8 cellular contexts compared by ENCODE assay signal in the genomic region with DNA sequence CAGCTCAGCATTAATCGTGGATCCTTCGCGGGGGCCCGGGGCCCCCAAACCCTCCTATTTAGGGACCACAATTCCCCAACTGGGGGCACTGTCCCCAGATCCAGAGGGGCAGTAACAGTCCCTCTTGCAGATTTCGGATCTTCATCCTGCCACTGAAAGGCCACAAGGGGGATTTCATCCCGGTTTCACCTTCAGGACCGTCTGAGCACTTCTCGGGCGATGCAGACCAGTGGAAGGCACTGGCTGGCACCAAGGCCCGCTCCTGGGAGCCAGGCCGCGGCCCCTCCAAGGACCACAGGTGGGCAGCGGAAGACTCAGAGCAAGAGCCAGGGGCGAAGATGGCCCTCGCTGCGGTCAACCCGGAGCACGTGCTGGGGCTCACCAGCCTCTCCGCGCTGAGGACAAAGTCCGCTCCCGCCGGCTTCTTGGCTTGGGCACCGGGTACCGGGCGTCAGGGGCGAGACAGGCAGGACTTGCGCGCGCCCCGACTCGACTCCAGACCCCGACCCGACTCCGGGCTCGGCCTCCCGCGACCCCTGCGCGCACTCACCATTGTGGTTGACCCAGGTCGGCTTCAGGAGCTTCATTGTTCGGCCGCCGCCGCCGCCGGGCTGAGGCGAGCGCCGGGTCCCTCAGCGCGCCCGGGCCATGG. TPM values are rescaled to one million over a fixed set of nuclear protein-coding genes. Genes with fewer than 3 reads are reported as not detected.
A peak's percentile ranks its signal among the peaks of the same experiment; 100 is the strongest.
DNase-seq lines count a peak whose midpoint lies in the region; ATAC-seq and TF ChIP-seq lines count a peak whose summit lies in the region.

No MANE protein-coding gene starts in this region.

- WGBS in GM23248 (ENCODE audit: low coverage in 1 of 2, low lambda C conversion rate in 2 of 2, missing lambda C conversion rate in 2 of 2), 2 experiments: 1% methylated on average over 31 to 52 of the region's 53 CpGs

- H3K36me3 Mint-ChIP-seq in Caco-2 (ENCODE audit: insufficient read depth, unreplicated experiment): peaks cover 36% of the 10 kb centered on the region

- no peaks in the 10 kb centered on the region for H3K27me3 ChIP-seq in Caco-2 (replicated peaks; ENCODE audit: control insufficient read depth, insufficient read depth, low read length)
- no peaks in the 10 kb centered on the region for H3K27me3 ChIP-seq in GM23248 (replicated peaks; ENCODE audit: insufficient read depth)
- no peaks in the 10 kb centered on the region for H3K27me3 ChIP-seq in Peyer's patch
- H3K27me3 ChIP-seq in left lung: no peaks in the 10 kb centered on the region
- H3K27me3 ChIP-seq in subcutaneous abdominal adipose tissue (ENCODE audit: control insufficient read depth in 5 of 5, insufficient read depth in 4 of 5, low read length in 5 of 5): no peaks in the 10 kb centered on the region

- peaks cover 22% of the 10 kb centered on the region; the same call in 1 of the 2 replicates for H3F3A ChIP-seq in GM23248 (ENCODE audit: insufficient read depth)

- peak overlapping the region; percentile 99 for H3K27ac ChIP-seq in GM23248
- H3K27ac ChIP-seq in Peyer's patch: peak overlapping the region; percentile 70 to 98 (median 94)
- H3K27ac ChIP-seq in left lung: peak overlapping the region; percentile 71 to 98
- H3K27ac ChIP-seq in subcutaneous abdominal adipose tissue (ENCODE audit: low read depth, low read length): peak overlapping the region; percentile 54

- TF ChIP-seq CTCF in Caco-2 (IDR thresholded peaks at IDR 0.05; ENCODE audit: insufficient read depth in 1 of 2, low read depth in 1 of 2, low read length in 1 of 2, severe bottlenecking in 1 of 2, unreplicated experiment in 1 of 2) (peak in 1 of 2 experiments; percentile 27), Peyer's patch (IDR thresholded peaks at IDR 0.05) (peak in 2 of 6 experiments; percentile 4 to 12), cardiac fibroblast (IDR thresholded peaks at IDR 0.05; ENCODE audit: low read depth, low read length) (peak; percentile 27), left lung (IDR thresholded peaks at IDR 0.05) (no peak)

- no peaks in the 10 kb centered on the region for H3K9me3 ChIP-seq in Caco-2
- H3K9me3 ChIP-seq in GM23248 (ENCODE audit: low read depth): no peaks in the 10 kb centered on the region
- no peaks in the 10 kb centered on the region for H3K9me3 ChIP-seq in Peyer's patch
- H3K9me3 ChIP-seq in left lung: no peaks in the 10 kb centered on the region
- H3K9me3 ChIP-seq in subcutaneous abdominal adipose tissue (ENCODE audit: control insufficient read depth in 5 of 5, low read length in 5 of 5): no peaks in the 10 kb centered on the region

- H3K9ac ChIP-seq in GM23248: peak overlapping the region; percentile 99
- H3K9ac ChIP-seq in subcutaneous abdominal adipose tissue (ENCODE audit: low read length in 5 of 5): peak overlapping the region; percentile 50 to 93 (median 89)

- H3K27me3 Mint-ChIP-seq in Caco-2 (ENCODE audit: insufficient read depth, unreplicated experiment): no peaks in the 10 kb centered on the region

- peaks cover 68% of the 10 kb centered on the region for H3K79me2 ChIP-seq in GM23248 (ENCODE audit: insufficient read depth)

- peak overlapping the region; percentile 85 for H3K27ac Mint-ChIP-seq in Caco-2 (ENCODE audit: unreplicated experiment)

- POLR2A ChIA-PET in Caco-2 (lab: Charles Lee): interaction anchor here (0.6 to 1.6 kb wide), 4 partner anchors 9 to 1064 kb away, joined by 3 to 8 read pairs (median 6); a partner anchor contains a TSS

- peak overlapping the region; percentile 80 for H3K4me3 Mint-ChIP-seq in Caco-2 (ENCODE audit: unreplicated experiment)

- H3K4me1 ChIP-seq in Caco-2: peaks cover 9% of the 10 kb centered on the region; the same call in 1 of the 2 replicates
- peaks cover 25% of the 10 kb centered on the region for H3K4me1 ChIP-seq in GM23248 (ENCODE audit: insufficient read depth)
- H3K4me1 ChIP-seq in Peyer's patch: peaks cover 0 to 31% (median 9%) of the 10 kb centered on the region in 4 donors
- peaks cover 11 to 54% of the 10 kb centered on the region in 2 donors for H3K4me1 ChIP-seq in left lung
- peaks cover 4 to 30% (median 29%) of the 10 kb centered on the region in 5 donors for H3K4me1 ChIP-seq in subcutaneous abdominal adipose tissue (ENCODE audit: control insufficient read depth in 5 of 5, insufficient read depth in 5 of 5, low read length in 5 of 5)

- in situ Hi-C loops in GM23248 (cut with MboI): no loop called here

- peak in 1 of 2 donors; percentile 25 for TF ChIP-seq POLR2A in Peyer's patch (IDR thresholded peaks at IDR 0.05)

- no peaks in the 10 kb centered on the region; the same call in 1 of the 2 replicates for H3K36me3 ChIP-seq in Caco-2 (ENCODE audit: control insufficient read depth, insufficient read depth, low read length)
- no peaks in the 10 kb centered on the region; the same call in 1 of the 2 replicates for H3K36me3 ChIP-seq in GM23248 (ENCODE audit: low read depth)
- peaks cover 0 to 15% (median 0%) of the 10 kb centered on the region in 3 donors for H3K36me3 ChIP-seq in Peyer's patch
- peaks cover 0 to 20% of the 10 kb centered on the region in 2 donors for H3K36me3 ChIP-seq in left lung
- peaks cover 10 to 19% (median 15%) of the 10 kb centered on the region in 5 donors for H3K36me3 ChIP-seq in subcutaneous abdominal adipose tissue (ENCODE audit: control insufficient read depth in 5 of 5, insufficient read depth in 5 of 5, low read length in 5 of 5)

- peak overlapping the region; percentile 98 for H3K4me2 ChIP-seq in GM23248 (ENCODE audit: unreplicated experiment)

- intact Hi-C loops in Caco-2 (cut with micrococcal nuclease; ENCODE audit: unreplicated experiment) (no loop called here), left lung (cut with DNase I) (no loop called here)

- DNase-seq in Caco-2 (peak; percentile 69 to 71), GM23248 (peak; percentile 62), Peyer's patch (peak; percentile 22 to 87 (median 81)), cardiac fibroblast (ENCODE audit: low read depth in 2 of 2) (peak; percentile 26 to 38), left lung (peak; percentile 42 to 85)

- peaks cover 8% of the 10 kb centered on the region for H3K4me1 Mint-ChIP-seq in Caco-2 (ENCODE audit: low read depth, unreplicated experiment)

- BruUV-seq in Caco-2 (replicated peaks; lab: Mats Ljungman, UMichigan): no TSS peak

- no peaks in the 10 kb centered on the region for H3K9me2 ChIP-seq in GM23248 (ENCODE audit: insufficient read depth)

- H2AFZ ChIP-seq in GM23248: peak overlapping the region; percentile 46

- ATAC-seq in left lung (no peak), HG03378 (IDR thresholded peaks at IDR 0.05; ENCODE audit: unreplicated experiment) (no peak), GM19351 (IDR thresholded peaks at IDR 0.05; ENCODE audit: unreplicated experiment) (no peak)

- H3K9me3 Mint-ChIP-seq in Caco-2 (ENCODE audit: unreplicated experiment): no peaks in the 10 kb centered on the region

- H3K4me3 ChIP-seq in Caco-2 (ENCODE audit: low read depth, low read length): peak overlapping the region; percentile 64
- H3K4me3 ChIP-seq in GM23248: peak overlapping the region; percentile 94
- H3K4me3 ChIP-seq in Peyer's patch: peak overlapping the region; percentile 67 to 93 (median 84)
- H3K4me3 ChIP-seq in cardiac fibroblast (replicated peaks in 1 of 2; ENCODE audit: low read depth in 2 of 2, low read length in 2 of 2): peak overlapping the region; percentile 90 to 93
- H3K4me3 ChIP-seq in left lung: peak overlapping the region; percentile 75 to 96
- peak overlapping the region; percentile 78 to 92 (median 85) for H3K4me3 ChIP-seq in subcutaneous abdominal adipose tissue (ENCODE audit: low read depth in 1 of 5, low read length in 5 of 5)

- 0 out of 2 replicates have a peak, but pooled peaks cover 6% of the 10 kb centered on the region for H4K20me1 ChIP-seq in GM23248 (ENCODE audit: insufficient read depth)

- CTCF ChIA-PET in Caco-2 (lab: Charles Lee): interaction anchor here (1.0 kb wide), 1 partner anchor 10 kb away, joined by 3 read pairs; no protein-coding TSS in a partner anchor

RNA-seq across cellular contexts. Expression of a gene that starts 0.5 kb away (rescaled TPM):
- total RNA-seq in Caco-2 (2022) (57.6 and 60.1 TPM in 2 replicates), Peyer's patch (100 to 1,000 TPM in 1 of 4 donors, 10 to 100 TPM in 3; 24.9 to 104 (median 31.8) TPM), left lung (10 to 100 TPM; 18.4 to 27.7 TPM)
- total RNA-seq in GM23248 (2014; rRNA removed; shearing (Covaris generic)): 18.6 and 24.2 TPM in 2 replicates
- polyA plus RNA-seq in GM23248 (2016; fragmentation: Nextera tagmentation; extraction: Ambion mirVana): 2.1 and 2.7 TPM in 2 replicates

RNA-seq across cellular contexts. Expression of a gene that starts 1.3 kb away (rescaled TPM):
- total RNA-seq in Caco-2 (2022) (42.6 and 42.7 TPM in 2 replicates), Peyer's patch (10 to 100 TPM in 2 of 4 donors, 1 to 10 TPM in 2; 7.0 to 27.2 (median 10.2) TPM), left lung (10 to 100 TPM; 21.9 to 24.9 TPM)
- 27.3 and 37.6 TPM in 2 replicates for total RNA-seq in GM23248 (2014; rRNA removed; shearing (Covaris generic))
- 80.8 and 81.9 TPM in 2 replicates for polyA plus RNA-seq in GM23248 (2016; fragmentation: Nextera tagmentation; extraction: Ambion mirVana)

RNA-seq across cellular contexts. Expression of a gene that starts 16.5 kb away (rescaled TPM):
- 30.7 and 36.1 TPM in 2 replicates for total RNA-seq in Caco-2 (2022)
- 14.4 and 15.0 TPM in 2 replicates for total RNA-seq in GM23248 (2014; rRNA removed; shearing (Covaris generic))
- 21.3 and 22.8 TPM in 2 replicates for polyA plus RNA-seq in GM23248 (2016; fragmentation: Nextera tagmentation; extraction: Ambion mirVana)
- total RNA-seq in Peyer's patch: 10 to 100 TPM; 46.8 to 47.9 (median 47.1) TPM
- total RNA-seq in left lung: 10 to 100 TPM; 30.1 to 31.8 TPM

RNA-seq across cellular contexts. Expression of a gene that starts 48.0 kb away (rescaled TPM):
- 102 and 108 TPM in 2 replicates for total RNA-seq in Caco-2 (2022)
- 55.2 and 61.2 TPM in 2 replicates for total RNA-seq in GM23248 (2014; rRNA removed; shearing (Covaris generic))
- 113 and 117 TPM in 2 replicates for polyA plus RNA-seq in GM23248 (2016; fragmentation: Nextera tagmentation; extraction: Ambion mirVana)
- total RNA-seq in Peyer's patch: 10 to 100 TPM; 39.2 to 74.3 (median 43.5) TPM
- total RNA-seq in left lung: 10 to 100 TPM; 41.7 to 72.9 TPM

RNA-seq across cellular contexts. Expression of a gene that starts 48.7 kb away (rescaled TPM):
- 41.7 and 44.6 TPM in 2 replicates for total RNA-seq in Caco-2 (2022)
- total RNA-seq in GM23248 (2014; rRNA removed; shearing (Covaris generic)): 9.5 TPM in 2 replicates
- polyA plus RNA-seq in GM23248 (2016; fragmentation: Nextera tagmentation; extraction: Ambion mirVana): 10.1 and 10.6 TPM in 2 replicates
- total RNA-seq in Peyer's patch: 10 to 100 TPM in 1 of 4 donors, 1 to 10 TPM in 2, not detected in 1; 3.2 to 28.9 (median 7.5) TPM
- total RNA-seq in left lung: 10 to 100 TPM in 1 of 2 donors, 1 to 10 TPM in 1; 6.5 to 11.8 TPM
